ENCODE assay signal across 1 cellular context in genomic region chr1:6475381-6476133, GRCh38.
A peak's percentile ranks its signal among the peaks of the same experiment; 100 is the strongest.
TF ChIP-seq lines count a peak whose summit lies in the region.

No MANE protein-coding gene starts in this region.

TF ChIP-seq in K562, 482 proteins besides CTCF, POLR2A, EP300 and RAD21 (continued from another document):
- TF ChIP-seq DLX4 (CRISPR knock-in tag; IDR thresholded peaks at IDR 0.05) (no peak), SNIP1 (IDR thresholded peaks at IDR 0.05; ENCODE audit: low read depth) (no peak), NFIX (CRISPR knock-in tag; IDR thresholded peaks at IDR 0.05; ENCODE audit: low read depth) (no peak), KDM2B (CRISPR knock-in tag; IDR thresholded peaks at IDR 0.05) (no peak), ZZZ3 (IDR thresholded peaks at IDR 0.05) (no peak), IRF2 (CRISPR knock-in tag; IDR thresholded peaks at IDR 0.05) (no peak), NRF1 (conservative IDR thresholded peaks at IDR 0.05 in 1 of 2, IDR thresholded peaks at IDR 0.05 in 1 of 2) (no peak), MTA3 (IDR thresholded peaks at IDR 0.05; ENCODE audit: borderline replicate concordance) (peak; percentile 70; the same call in 1 of the 2 replicates), ZBTB8A (IDR thresholded peaks at IDR 0.05; ENCODE audit: partially characterized antibody) (no peak), MEF2A (IDR thresholded peaks at IDR 0.05; ENCODE audit: control insufficient read depth, low read depth, low read length) (no peak), ZNF280B (CRISPR knock-in tag; IDR thresholded peaks at IDR 0.05) (no peak), XRCC5 (IDR thresholded peaks at IDR 0.05; ENCODE audit: low read depth, low read length) (peak; percentile 93), SRF (CRISPR knock-in tag; IDR thresholded peaks at IDR 0.05) (no peak), RBM14 (IDR thresholded peaks at IDR 0.05; ENCODE audit: borderline replicate concordance, insufficient read depth, low read depth, low read length) (peak; percentile 77; the same call in 1 of the 2 replicates), TCF15 (CRISPR knock-in tag; IDR thresholded peaks at IDR 0.05) (no peak), PPARD (CRISPR knock-in tag; IDR thresholded peaks at IDR 0.05) (no peak), TARDBP (IDR thresholded peaks at IDR 0.05) (0 out of 2 replicates have a peak, but pooled peaks have one; percentile 58), ZNF212 (CRISPR knock-in tag; IDR thresholded peaks at IDR 0.05) (no peak), CTBP1 (IDR thresholded peaks at IDR 0.05; ENCODE audit: borderline replicate concordance) (peak; percentile 63; the same call in 1 of the 2 replicates), ZSCAN29 (IDR thresholded peaks at IDR 0.05) (no peak), ILF3 (IDR thresholded peaks at IDR 0.05; ENCODE audit: borderline replicate concordance) (no peak), E2F6 (IDR thresholded peaks at IDR 0.05; ENCODE audit: borderline replicate concordance in 1 of 2, extremely low read depth in 1 of 2, insufficient read depth in 1 of 2, insufficient read length in 1 of 2, low read depth in 1 of 2, low read length in 1 of 2, poor library complexity in 1 of 2, severe bottlenecking in 1 of 2) (peak in 1 of 2 experiments; percentile 21), BRD9 (IDR thresholded peaks at IDR 0.05; ENCODE audit: low read depth, partially characterized antibody) (no peak), ZBTB40 (IDR thresholded peaks at IDR 0.05) (no peak), ZBTB40 (CRISPR knock-in tag; IDR thresholded peaks at IDR 0.05) (no peak), ZNF561 (CRISPR knock-in tag; conservative IDR thresholded peaks at IDR 0.05) (no peak), MCM5 (IDR thresholded peaks at IDR 0.05; ENCODE audit: low read depth) (no peak), NR4A1 (CRISPR knock-in tag; IDR thresholded peaks at IDR 0.05) (no peak), NR4A1 (tag; IDR thresholded peaks at IDR 0.05) (no peak), U2AF2 (optimal IDR thresholded peaks at IDR 0.05; ENCODE audit: low read depth, low read length) (no peak), ZNF830 (CRISPR knock-in tag; IDR thresholded peaks at IDR 0.05) (no peak), UBTF (IDR thresholded peaks at IDR 0.05; ENCODE audit: borderline replicate concordance in 1 of 2, low read depth in 2 of 2, low read length in 2 of 2) (no peak), KLF13 (tag; IDR thresholded peaks at IDR 0.05; ENCODE audit: borderline replicate concordance, low read depth) (0 out of 2 replicates have a peak, but pooled peaks have one; percentile 26), ELF4 (CRISPR knock-in tag; IDR thresholded peaks at IDR 0.05) (no peak), XRCC3 (IDR thresholded peaks at IDR 0.05) (no peak), CREB3 (tag; conservative IDR thresholded peaks at IDR 0.05; ENCODE audit: low read depth) (no peak), FUS (optimal IDR thresholded peaks at IDR 0.05; ENCODE audit: low read depth, low read length) (no peak), CREB5 (CRISPR knock-in tag; IDR thresholded peaks at IDR 0.05) (no peak), HDAC6 (IDR thresholded peaks at IDR 0.05; ENCODE audit: low read depth, low read length) (no peak), TBL1XR1 (IDR thresholded peaks at IDR 0.05; ENCODE audit: low read length in 2 of 2) (peak in 1 of 2 experiments; percentile 29; a peak in 1 of 4 replicates), RBFOX2 (IDR thresholded peaks at IDR 0.05; ENCODE audit: low read depth, low read length) (0 out of 2 replicates have a peak, but pooled peaks have one; percentile 30), GATAD2A (IDR thresholded peaks at IDR 0.05) (peak; percentile 38; the same call in 1 of the 2 replicates), KDM5B (IDR thresholded peaks at IDR 0.05; ENCODE audit: insufficient replicate concordance, low read depth, low read length) (no peak), HDAC2 (IDR thresholded peaks at IDR 0.05) (peak; percentile 17; the same call in 1 of the 2 replicates), NCOA2 (IDR thresholded peaks at IDR 0.05; ENCODE audit: partially characterized antibody in 2 of 2) (no peak), ZFPM2 (CRISPR knock-in tag; IDR thresholded peaks at IDR 0.05) (no peak), LARP7 (IDR thresholded peaks at IDR 0.05) (no peak), RB1 (IDR thresholded peaks at IDR 0.05; ENCODE audit: low read depth) (peak; percentile 73; the same call in 1 of the 2 replicates), C11orf30 (IDR thresholded peaks at IDR 0.05; ENCODE audit: low read depth) (no peak), ID3 (CRISPR knock-in tag; IDR thresholded peaks at IDR 0.05) (no peak), ID3 (tag; IDR thresholded peaks at IDR 0.05) (no peak), SPI1 (IDR thresholded peaks at IDR 0.05; ENCODE audit: borderline replicate concordance, low read depth, low read length) (no peak)
